ENCODE assay signal across 24 cellular contexts in the genomic region with DNA sequence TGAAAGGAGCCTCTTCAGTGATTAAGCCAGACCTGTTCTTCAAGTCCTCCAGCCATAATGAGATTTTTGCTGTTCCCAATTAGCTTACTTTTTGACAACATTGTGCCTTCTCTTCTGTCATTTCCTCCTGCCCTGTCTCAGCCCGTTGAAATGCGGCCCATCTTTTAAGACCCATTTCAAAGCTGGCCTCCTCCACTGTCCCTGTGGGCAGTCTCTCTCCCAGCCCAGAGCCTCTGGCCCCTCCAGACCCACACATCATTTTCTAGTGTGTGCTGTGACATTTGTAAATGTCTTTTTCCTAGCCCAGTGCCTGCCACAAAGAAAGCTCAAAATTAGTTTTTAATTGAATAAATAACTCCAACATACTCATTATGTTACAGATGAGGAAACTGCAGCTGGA.
"Had no signal": no experiment of that assay in that cellular context is flagged by ENCODE, and none has a peak within 500 bp of the region (broad histone marks: within the 10 kb centered on the region; RNA-seq: fewer than 3 reads in every experiment).

No MANE protein-coding gene starts in this region.

- H3K36me3 ChIP-seq: MG63 had no signal

- DNase-seq: activated CD4-positive, alpha-beta memory T cell treated with anti-CD3 and anti-CD28 coated beads for 36 hours; activated CD4-positive, alpha-beta T cell treated with anti-CD3 and anti-CD28 coated beads, Interleukin-2, amount 10 ng/mL, durations not matched to agents 7 days and 5 days; activated CD4-positive, CD25-positive, alpha-beta regulatory T cell; activated CD8-positive, alpha-beta memory T cell treated with anti-CD3 and anti-CD28 coated beads for 24 hours; activated effector memory CD4-positive, alpha-beta T cell treated with anti-CD3 and anti-CD28 coated beads, Interleukin-2, amount 50 U/mL, for 16 hours; activated naive CD4-positive, alpha-beta T cell treated with Interleukin-2 at 50 U/mL for 16 hours; activated T-cell treated with anti-CD3 and anti-CD28 coated beads, Interleukin-2, amount 50 U/mL, for 4 hours; caudate nucleus; MG63; MV-4-11; NCI-H1092 treated with DMSO at 0.1 percent for 48 hours; NCI-H1417 treated with DMSO at 0.1 percent for 48 hours; NCI-H1694; NCI-H2029; NCI-H2107; NCI-H345; NCI-H524; PC-3; SHP77 treated with DMSO at 0.1 percent for 48 hours; T-cell; T-helper 2 cell; T1000 had no signal

- H3K4me3 ChIP-seq: MG63 had no signal

- H3K27ac ChIP-seq: VCaP had no signal

- H3K9me3 ChIP-seq: MG63 had no signal

- H3K27me3 ChIP-seq: MG63 had no signal

- H3K36me3 Mint-ChIP-seq: activated CD4-positive, alpha-beta memory T cell treated with anti-CD3 and anti-CD28 coated beads for 36 hours; activated naive CD4-positive, alpha-beta T cell treated with anti-CD3 and anti-CD28 coated beads, Interleukin-2, amount 50 U/mL, for 72 hours; T-cell had no signal

- H3K9me3 Mint-ChIP-seq: activated CD4-positive, alpha-beta memory T cell treated with anti-CD3 and anti-CD28 coated beads for 36 hours; activated CD4-positive, alpha-beta T cell treated with anti-CD3 and anti-CD28 coated beads, Interleukin-2, amount 10 ng/mL, durations not matched to agents 7 days and 5 days; activated naive CD4-positive, alpha-beta T cell treated with anti-CD3 and anti-CD28 coated beads, Interleukin-2, amount 50 U/mL, for 72 hours; activated T-cell treated with anti-CD3 and anti-CD28 coated beads, Interleukin-2, amount 50 U/mL, for 4 hours; T-cell had no signal

- H3K27ac Mint-ChIP-seq: activated CD4-positive, alpha-beta memory T cell treated with anti-CD3 and anti-CD28 coated beads for 36 hours; activated CD4-positive, alpha-beta T cell treated with anti-CD3 and anti-CD28 coated beads, Interleukin-2, amount 10 ng/mL, durations not matched to agents 7 days and 5 days; activated naive CD4-positive, alpha-beta T cell treated with anti-CD3 and anti-CD28 coated beads, Interleukin-2, amount 50 U/mL, for 72 hours; T-cell had no signal

- H3K4me3 Mint-ChIP-seq: activated CD4-positive, alpha-beta memory T cell treated with anti-CD3 and anti-CD28 coated beads for 36 hours; activated CD4-positive, alpha-beta T cell treated with anti-CD3 and anti-CD28 coated beads, Interleukin-2, amount 10 ng/mL, durations not matched to agents 7 days and 5 days; activated T-cell treated with anti-CD3 and anti-CD28 coated beads, Interleukin-2, amount 50 U/mL, for 4 hours; T-cell had no signal

- ATAC-seq: activated naive CD4-positive, alpha-beta T cell treated with anti-CD3 and anti-CD28 coated beads, Interleukin-2, amount 50 U/mL, for 72 hours; activated T-cell treated with anti-CD3 and anti-CD28 coated beads, Interleukin-2, amount 50 U/mL, for 4 hours; PC-3; T-cell had no signal

- H3K4me1 Mint-ChIP-seq: activated CD4-positive, alpha-beta T cell treated with anti-CD3 and anti-CD28 coated beads, Interleukin-2, amount 10 ng/mL, durations not matched to agents 7 days and 5 days; T-cell had no signal
